8 cellular contexts compared by ENCODE assay signal in the genomic region with DNA sequence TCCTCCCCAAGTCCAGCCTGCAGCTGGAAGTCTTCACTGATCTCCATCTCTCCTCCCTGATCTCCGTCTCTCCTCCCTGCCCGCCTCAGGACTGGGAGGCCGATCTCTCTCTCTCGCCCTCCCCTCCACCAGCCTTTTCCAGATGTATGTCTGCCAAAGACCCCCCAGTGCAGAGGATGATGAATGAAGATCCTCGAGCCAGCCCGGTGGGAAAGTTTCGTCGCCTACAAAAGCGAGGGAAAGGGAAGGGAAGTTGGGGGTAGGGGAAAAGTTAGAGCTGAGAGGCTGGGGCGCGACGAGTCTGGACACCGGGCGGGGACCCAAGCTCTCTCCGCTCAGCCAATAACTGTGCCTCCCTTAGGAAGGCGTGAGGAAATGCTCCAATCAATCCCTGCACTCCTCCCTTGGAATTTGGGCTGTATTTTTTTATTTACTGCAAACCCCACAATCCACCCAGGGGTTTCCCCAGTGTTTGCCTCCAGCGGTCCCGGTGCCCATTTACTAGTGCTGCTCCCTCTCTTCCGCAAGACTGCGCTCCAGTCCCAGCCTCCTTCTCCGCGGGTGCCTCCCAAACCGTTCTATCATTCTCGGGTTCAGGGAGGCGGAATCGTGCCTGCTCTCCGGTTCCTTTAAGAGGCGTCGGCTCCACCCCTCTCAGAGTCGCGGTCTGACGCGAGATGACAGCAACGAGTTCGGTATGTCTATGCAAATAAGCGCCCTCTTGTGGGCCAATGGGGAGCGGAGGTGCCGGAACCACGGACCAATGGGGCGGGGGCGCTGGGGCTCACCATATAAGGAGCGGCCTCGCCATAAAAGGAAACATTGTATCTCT. TPM values are rescaled to one million over a fixed set of nuclear protein-coding genes. Genes with fewer than 3 reads are reported as not detected.
A peak's percentile ranks its signal among the peaks of the same experiment; 100 is the strongest.
DNase-seq lines count a peak whose midpoint lies in the region; ATAC-seq and TF ChIP-seq lines count a peak whose summit lies in the region.

A gene (plus strand): TSS at position 818 of the 832 bp plus-strand sequence. CDS start 388 bp downstream, outside the sequence.

- H3K4me3 ChIP-seq in GM12865 (ENCODE audit: low read depth, low read length) (peak within 1 kb of the TSS; percentile 91), adrenal gland (peak within 1 kb of the TSS; percentile 71 to 96 (median 76)), heart left ventricle (peak within 1 kb of the TSS; percentile 73 to 100 (median 94)), upper lobe of left lung (peak within 1 kb of the TSS; percentile 79 to 97 (median 88))

- 0 to 2% (median 1%) methylated on average over 24 to 43 of the region's 43 CpGs for WGBS in adrenal gland, 4 donors
- WGBS in heart left ventricle, 4 donors = 0 to 1% (median 0%) methylated on average over 39 to 43 of the region's 43 CpGs
- WGBS in upper lobe of left lung, 2 donors = 0% methylated on average over 43 of the region's 43 CpGs

- peak; percentile 59 for ATAC-seq in HG02763 (IDR thresholded peaks at IDR 0.05; ENCODE audit: unreplicated experiment)
- ATAC-seq in heart left ventricle = peak; percentile 76 to 83 (median 80)
- peak; percentile 87 to 94 for ATAC-seq in upper lobe of left lung (ENCODE audit: low FRiP score in 2 of 2)

- H3K27ac ChIP-seq in adrenal gland (peak within 1 kb of the TSS; percentile 28 to 96 (median 94)), heart left ventricle (peak within 1 kb of the TSS; percentile 89 to 100 (median 98)), upper lobe of left lung (peak within 1 kb of the TSS; percentile 95 to 100 (median 96))

- TF ChIP-seq CTCF in GM12865 (IDR thresholded peaks at IDR 0.05; ENCODE audit: insufficient read depth, low read depth, low read length, missing control alignments) = no peak
- TF ChIP-seq CTCF in adrenal gland (IDR thresholded peaks at IDR 0.05) = peak in 2 of 6 experiments; percentile 10 to 15
- TF ChIP-seq CTCF in heart left ventricle (IDR thresholded peaks at IDR 0.05) = peak in 3 of 12 donors; percentile 39 to 71 (median 59)
- no peak for TF ChIP-seq CTCF in upper lobe of left lung (IDR thresholded peaks at IDR 0.05)

- intact Hi-C loops in adrenal gland (cut with DNase I) (no loop called here), heart left ventricle (cut with DNase I) (loop anchor here in 1 of 10 donors (5.0 kb wide), 1 partner anchor 113 kb away; a partner anchor contains a TSS)

- H3K36me3 ChIP-seq in adrenal gland (replicated peaks in 1 of 2) (peaks cover 0 to 10% of the 10 kb centered on the region in 2 donors), heart left ventricle (peaks cover 0 to 10% (median 8%) of the 10 kb centered on the region in 9 donors), upper lobe of left lung (peaks cover under 1 to 6% (median 2%) of the 10 kb centered on the region in 4 donors)

- TF ChIP-seq POLR2A in adrenal gland (IDR thresholded peaks at IDR 0.05) = no peak
- no peak for TF ChIP-seq POLR2A in heart left ventricle (IDR thresholded peaks at IDR 0.05)
- TF ChIP-seq POLR2A in upper lobe of left lung (IDR thresholded peaks at IDR 0.05) = no peak

- peak; percentile 99 for DNase-seq in GM12865 (ENCODE audit: low read depth)
- peak; percentile 97 for DNase-seq in NCI-H1436 (lab: John Stamatoyannopoulos, UW)
- DNase-seq in T follicular helper cell (ENCODE audit: low read depth) = peak; percentile 98
- DNase-seq in adrenal gland = peak; percentile 99 to 100 (median 100)
- peak; percentile 99 to 100 (median 100) for DNase-seq in heart left ventricle
- peak; percentile 100 for DNase-seq in pons (ENCODE audit: low spot score)
- DNase-seq in upper lobe of left lung = peak in 1 of 2 donors; percentile 99

- peak in 1 of 4 donors; percentile 2 for TF ChIP-seq EP300 in upper lobe of left lung (IDR thresholded peaks at IDR 0.05)

- H3K4me1 ChIP-seq in adrenal gland (replicated peaks in 1 of 2) (peaks cover 27 to 35% of the 10 kb centered on the region in 2 donors), heart left ventricle (peaks cover 8 to 37% (median 33%) of the 10 kb centered on the region in 12 donors), upper lobe of left lung (peaks cover 28 to 40% (median 35%) of the 10 kb centered on the region in 4 donors)

- no peaks in the 10 kb centered on the region for H3K9me3 ChIP-seq in adrenal gland (replicated peaks in 1 of 3)
- H3K9me3 ChIP-seq in heart left ventricle = no peaks in the 10 kb centered on the region
- H3K9me3 ChIP-seq in upper lobe of left lung = no peaks in the 10 kb centered on the region

- H3K27me3 ChIP-seq in adrenal gland = no peaks in the 10 kb centered on the region
- H3K27me3 ChIP-seq in heart left ventricle = no peaks in the 10 kb centered on the region
- no peaks in the 10 kb centered on the region for H3K27me3 ChIP-seq in upper lobe of left lung

RNA-seq across cellular contexts. Expression of the gene that starts here (rescaled TPM):
- total RNA-seq in adrenal gland (10 to 100 TPM; 21.7 to 30.9 (median 25.4) TPM), heart left ventricle (10 to 100 TPM; 49.8 to 94.4 (median 73.3) TPM), upper lobe of left lung (10 to 100 TPM; 25.1 to 40.6 (median 30.8) TPM)
- polyA plus RNA-seq in adrenal gland (10 to 100 TPM; 12.6 to 23.3 (median 22.4) TPM), heart left ventricle (10 to 100 TPM; 43.5 to 90.6 TPM)
